Comparison of ENCODE assay signal across 18 cellular contexts in the genomic region with DNA sequence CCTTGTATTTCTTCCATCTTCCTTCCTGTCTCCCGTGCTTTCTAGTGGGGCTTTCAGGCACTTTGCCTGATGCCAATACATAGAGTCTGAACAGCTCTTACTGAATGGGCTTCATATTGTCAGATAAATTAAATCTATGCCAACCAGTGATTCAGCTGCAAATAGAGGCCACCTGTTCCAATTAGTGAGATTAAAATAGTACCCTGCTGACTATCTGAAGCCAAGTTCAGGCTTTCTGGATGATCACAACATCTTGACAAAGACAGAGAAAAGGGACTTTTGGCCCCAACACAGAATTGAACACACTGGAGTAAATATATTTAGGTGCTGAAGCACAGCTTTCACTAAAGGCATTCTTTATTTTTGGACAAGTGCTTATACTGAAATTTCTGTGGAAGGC. TPM values are rescaled to one million over a fixed set of nuclear protein-coding genes. Genes with fewer than 3 reads are reported as not detected.
"Had no signal": no experiment of that assay in that cellular context is flagged by ENCODE, and none has a peak within 500 bp of the region (broad histone marks: within the 10 kb centered on the region; RNA-seq: fewer than 3 reads in every experiment).

No MANE protein-coding gene starts in this region.

- H3K27me3 Mint-ChIP-seq: central memory CD8-positive, alpha-beta T cell; memory B cell had no signal

- H3K9me3 ChIP-seq: esophagus muscularis mucosa, pancreas, stomach had no signal

- H3K4me3 ChIP-seq: esophagus muscularis mucosa, pancreas, stomach had no signal

- DNase-seq: activated CD4-positive, alpha-beta T cell treated with anti-CD3 and anti-CD28 coated beads, Interleukin-2, amount 10 ng/mL, durations not matched to agents 7 days and 5 days; activated CD8-positive, alpha-beta memory T cell treated with anti-CD3 and anti-CD28 coated beads, Interleukin-2, amount 50 U/mL, for 4 hours; activated naive CD4-positive, alpha-beta T cell treated with anti-CD3 and anti-CD28 coated beads for 36 hours; activated T-cell treated with anti-CD3 and anti-CD28 coated beads, Interleukin-2, amount 50 U/mL, for 4 hours; anterior cingulate cortex; brain microvascular endothelial cell; cortex of kidney; naive thymus-derived CD4-positive, alpha-beta T cell; pancreas; stimulated activated CD4-positive, alpha-beta T cell treated with anti-CD3 and anti-CD28 coated beads, Interleukin-4, amount 100 ng/mL, for 24 hours; stomach; trophoblast cell had no signal

- H3K9me3 Mint-ChIP-seq: activated CD4-positive, alpha-beta T cell treated with anti-CD3 and anti-CD28 coated beads, Interleukin-2, amount 10 ng/mL, durations not matched to agents 7 days and 5 days; activated naive CD4-positive, alpha-beta T cell treated with anti-CD3 and anti-CD28 coated beads for 36 hours; activated T-cell treated with anti-CD3 and anti-CD28 coated beads, Interleukin-2, amount 50 U/mL, for 4 hours; central memory CD8-positive, alpha-beta T cell; memory B cell; stimulated activated effector memory CD8-positive, alpha-beta T cell treated with anti-CD3 and anti-CD28 coated beads, Interleukin-12 subunit alpha, Interleukin-12 subunit beta, amount 100 ng/mL, for 72 hours; T-helper 1 cell treated with Interleukin-12 subunit alpha and Interleukin-12 subunit beta and Interleukin-4 antibody, amounts not matched to agents 30 μg/mL and 1 μg/mL, for 36 hours had no signal

- H3K4me1 ChIP-seq: pancreas had no signal

- H3K27ac Mint-ChIP-seq: activated CD4-positive, alpha-beta T cell treated with anti-CD3 and anti-CD28 coated beads, Interleukin-2, amount 10 ng/mL, durations not matched to agents 7 days and 5 days; activated naive CD4-positive, alpha-beta T cell treated with anti-CD3 and anti-CD28 coated beads for 36 hours; memory B cell; naive thymus-derived CD4-positive, alpha-beta T cell; stimulated activated effector memory CD8-positive, alpha-beta T cell treated with anti-CD3 and anti-CD28 coated beads, Interleukin-12 subunit alpha, Interleukin-12 subunit beta, amount 100 ng/mL, for 72 hours; T-helper 1 cell treated with Interleukin-12 subunit alpha and Interleukin-12 subunit beta and Interleukin-4 antibody, amounts not matched to agents 30 μg/mL and 1 μg/mL, for 36 hours had no signal

- H3K4me3 Mint-ChIP-seq: activated CD4-positive, alpha-beta T cell treated with anti-CD3 and anti-CD28 coated beads, Interleukin-2, amount 10 ng/mL, durations not matched to agents 7 days and 5 days; activated naive CD4-positive, alpha-beta T cell treated with anti-CD3 and anti-CD28 coated beads for 36 hours; activated T-cell treated with anti-CD3 and anti-CD28 coated beads, Interleukin-2, amount 50 U/mL, for 4 hours; central memory CD8-positive, alpha-beta T cell; memory B cell; naive thymus-derived CD4-positive, alpha-beta T cell; stimulated activated effector memory CD8-positive, alpha-beta T cell treated with anti-CD3 and anti-CD28 coated beads, Interleukin-12 subunit alpha, Interleukin-12 subunit beta, amount 100 ng/mL, for 72 hours; T-helper 1 cell treated with Interleukin-12 subunit alpha and Interleukin-12 subunit beta and Interleukin-4 antibody, amounts not matched to agents 30 μg/mL and 1 μg/mL, for 36 hours had no signal

- H3K36me3 ChIP-seq: brain microvascular endothelial cell, pancreas, stomach had no signal

- H3K36me3 Mint-ChIP-seq: naive thymus-derived CD4-positive, alpha-beta T cell had no signal

- ATAC-seq: activated T-cell treated with anti-CD3 and anti-CD28 coated beads, Interleukin-2, amount 50 U/mL, for 4 hours; naive thymus-derived CD4-positive, alpha-beta T cell; pancreas; sciatic nerve; stimulated activated effector memory CD8-positive, alpha-beta T cell treated with anti-CD3 and anti-CD28 coated beads, Interleukin-12 subunit alpha, Interleukin-12 subunit beta, amount 100 ng/mL, for 72 hours had no signal

- H3K27ac ChIP-seq: brain microvascular endothelial cell, esophagus muscularis mucosa, pancreas, stomach had no signal

- H3K27me3 ChIP-seq: brain microvascular endothelial cell, esophagus muscularis mucosa, pancreas, stomach had no signal

RNA-seq across cellular contexts. Expression of a gene that starts 11.8 kb away (rescaled TPM):
- polyA plus RNA-seq: naive thymus-derived CD4-positive, alpha-beta T cell had no signal
